In the genomic region with DNA sequence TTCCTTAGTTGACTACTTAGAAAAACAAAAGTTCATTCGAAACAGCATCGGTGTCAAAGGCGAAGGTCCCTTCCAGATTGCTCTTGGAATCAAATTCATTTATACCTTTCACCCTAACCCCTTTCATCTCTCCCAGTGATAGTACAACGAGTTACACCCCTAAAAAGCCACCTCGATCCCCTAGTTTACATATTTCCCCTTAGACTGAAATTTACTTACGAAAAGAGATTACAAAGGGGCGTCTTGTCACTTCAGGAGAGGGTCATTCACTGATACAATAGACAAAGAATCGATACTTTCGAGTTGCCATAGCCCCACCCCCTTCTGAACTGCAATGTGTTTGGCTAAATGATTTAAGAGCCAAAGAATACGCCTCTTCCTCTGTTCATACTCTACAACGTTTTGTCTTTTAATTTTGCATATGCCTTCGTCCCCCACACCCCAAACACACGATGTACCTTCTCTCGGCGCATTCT, we compare ENCODE assay signal across 8 cellular contexts.
A peak's percentile ranks its signal among the peaks of the same experiment; 100 is the strongest.
DNase-seq lines count a peak whose midpoint lies in the region; ATAC-seq and TF ChIP-seq lines count a peak whose summit lies in the region.

No MANE protein-coding gene starts in this region.

- no peak for TF ChIP-seq EP300 in sigmoid colon (IDR thresholded peaks at IDR 0.05)

- DNase-seq in activated CD8-positive, alpha-beta memory T cell treated with anti-CD3 and anti-CD28 coated beads, Interleukin-2, amount 10 ng/mL, durations not matched to agents 7 days and 5 days = no peak
- no peak for DNase-seq in activated CD8-positive, alpha-beta memory T cell treated with anti-CD3 and anti-CD28 coated beads for 24 hours
- DNase-seq in NT2/D1 (ENCODE audit: low read depth, low spot score) (no peak), endodermal cell (no peak), sigmoid colon (no peak), G401 (ENCODE audit: low spot score) (no peak), occipital lobe (lab: John Stamatoyannopoulos, UW) (no peak), NCI-H2196 (lab: John Stamatoyannopoulos, UW; ENCODE audit: unreplicated experiment) (no peak)

- CTCF ChIA-PET in activated CD8-positive, alpha-beta memory T cell treated with anti-CD3 and anti-CD28 coated beads, Interleukin-2, amount 10 ng/mL, durations not matched to agents 7 days and 5 days (lab: Charles Lee) = no interaction called here

- TF ChIP-seq CTCF in endodermal cell (conservative IDR thresholded peaks at IDR 0.05) (no peak), sigmoid colon (IDR thresholded peaks at IDR 0.05) (no peak)

- WGBS in endodermal cell (ENCODE audit: insufficient coverage in 1 of 2, insufficient read length in 1 of 2), 2 experiments = 0 to 2% methylated on average over 1 to 15 of the region's 15 CpGs
- 2 to 5% methylated on average over 15 of the region's 15 CpGs for WGBS in sigmoid colon, 2 donors

- H3K9me3 ChIP-seq in NT2/D1 (ENCODE audit: insufficient read depth, low read length) (no peaks in the 10 kb centered on the region), endodermal cell (ENCODE audit: control insufficient read depth, low read length) (no peaks in the 10 kb centered on the region), sigmoid colon (no peaks in the 10 kb centered on the region)

- peak overlapping the region; percentile 94 for H3K4me3 Mint-ChIP-seq in activated CD8-positive, alpha-beta memory T cell treated with anti-CD3 and anti-CD28 coated beads, Interleukin-2, amount 10 ng/mL, durations not matched to agents 7 days and 5 days
- H3K4me3 Mint-ChIP-seq in endodermal cell = peak overlapping the region; percentile 73

- intact Hi-C loops in sigmoid colon (cut with DNase I) = no loop called here

- H3K4me1 ChIP-seq in NT2/D1 (ENCODE audit: insufficient read depth, insufficient read length) (no peaks in the 10 kb centered on the region), endodermal cell (ENCODE audit: control insufficient read depth, insufficient read depth, low read length) (no peaks in the 10 kb centered on the region), sigmoid colon (peaks cover 0 to 18% (median 5%) of the 10 kb centered on the region in 4 donors)

- peaks cover 3% of the 10 kb centered on the region for H3K36me3 Mint-ChIP-seq in activated CD8-positive, alpha-beta memory T cell treated with anti-CD3 and anti-CD28 coated beads, Interleukin-2, amount 10 ng/mL, durations not matched to agents 7 days and 5 days
- no peaks in the 10 kb centered on the region for H3K36me3 Mint-ChIP-seq in endodermal cell (ENCODE audit: low read depth)

- in situ Hi-C loops in G401 (cut with HindIII; ENCODE audit: low sequenced_read_pairs) = no loop called here

- H3K27me3 ChIP-seq in NT2/D1 (ENCODE audit: insufficient read depth, insufficient read length) (peaks cover 11% of the 10 kb centered on the region), endodermal cell (ENCODE audit: control insufficient read depth, insufficient read depth, low read length, poor library complexity, severe bottlenecking) (peaks cover 28% of the 10 kb centered on the region), sigmoid colon (peaks cover 14 to 74% (median 17%) of the 10 kb centered on the region in 3 donors)

- H3K4me3 ChIP-seq in NT2/D1 (ENCODE audit: insufficient read length, low read depth) (peak overlapping the region; percentile 32), endodermal cell (ENCODE audit: low read length) (peak overlapping the region; percentile 84), sigmoid colon (peak overlapping the region; percentile 37 to 54 (median 48))

- no peak for ATAC-seq in activated CD8-positive, alpha-beta memory T cell treated with anti-CD3 and anti-CD28 coated beads, Interleukin-2, amount 10 ng/mL, durations not matched to agents 7 days and 5 days

- peaks cover 21% of the 10 kb centered on the region for H3K4me1 Mint-ChIP-seq in activated CD8-positive, alpha-beta memory T cell treated with anti-CD3 and anti-CD28 coated beads, Interleukin-2, amount 10 ng/mL, durations not matched to agents 7 days and 5 days
- H3K4me1 Mint-ChIP-seq in endodermal cell = peaks cover 11% of the 10 kb centered on the region

- no peaks in the 10 kb centered on the region for H3K36me3 ChIP-seq in NT2/D1 (ENCODE audit: insufficient read depth, insufficient read length, low read length)
- H3K36me3 ChIP-seq in endodermal cell (ENCODE audit: control insufficient read depth, insufficient read depth, low read length) = no peaks in the 10 kb centered on the region
- H3K36me3 ChIP-seq in sigmoid colon = no peaks in the 10 kb centered on the region

- TF ChIP-seq POLR2A in sigmoid colon (IDR thresholded peaks at IDR 0.05) = no peak

- H3K27ac ChIP-seq in endodermal cell (ENCODE audit: low read depth, low read length) (no peak overlapping the region), sigmoid colon (peak overlapping the region in 3 of 4 donors; percentile 75 to 83 (median 77))

- H3K9me3 Mint-ChIP-seq in activated CD8-positive, alpha-beta memory T cell treated with anti-CD3 and anti-CD28 coated beads, Interleukin-2, amount 10 ng/mL, durations not matched to agents 7 days and 5 days (ENCODE audit: low read depth) = no peaks in the 10 kb centered on the region
- H3K9me3 Mint-ChIP-seq in endodermal cell = peaks cover 59% of the 10 kb centered on the region

- H3K27ac Mint-ChIP-seq in activated CD8-positive, alpha-beta memory T cell treated with anti-CD3 and anti-CD28 coated beads, Interleukin-2, amount 10 ng/mL, durations not matched to agents 7 days and 5 days = peak overlapping the region; percentile 95
- H3K27ac Mint-ChIP-seq in endodermal cell = no peak overlapping the region

- H3K9ac ChIP-seq in NT2/D1 (ENCODE audit: insufficient read length, low read depth) (no peak overlapping the region), endodermal cell (ENCODE audit: extremely low read depth, low read length, poor library complexity, severe bottlenecking) (peak overlapping the region; percentile 67)

- H3K27me3 Mint-ChIP-seq in activated CD8-positive, alpha-beta memory T cell treated with anti-CD3 and anti-CD28 coated beads, Interleukin-2, amount 10 ng/mL, durations not matched to agents 7 days and 5 days = peaks cover 31% of the 10 kb centered on the region
- peaks cover 74% of the 10 kb centered on the region for H3K27me3 Mint-ChIP-seq in endodermal cell (ENCODE audit: insufficient read depth)

Comparison
In these comparisons a context has a peak if more than half of its experiments do, and no peak if none do; other contexts are left out.
1. H3K4me3 ChIP-seq: peak in every context shown above with its lines; median percentile 84 in endodermal cell; 48 in sigmoid colon; 32 in NT2/D1.